Comparison of ENCODE assay signal across 8 cellular contexts in the genomic region with DNA sequence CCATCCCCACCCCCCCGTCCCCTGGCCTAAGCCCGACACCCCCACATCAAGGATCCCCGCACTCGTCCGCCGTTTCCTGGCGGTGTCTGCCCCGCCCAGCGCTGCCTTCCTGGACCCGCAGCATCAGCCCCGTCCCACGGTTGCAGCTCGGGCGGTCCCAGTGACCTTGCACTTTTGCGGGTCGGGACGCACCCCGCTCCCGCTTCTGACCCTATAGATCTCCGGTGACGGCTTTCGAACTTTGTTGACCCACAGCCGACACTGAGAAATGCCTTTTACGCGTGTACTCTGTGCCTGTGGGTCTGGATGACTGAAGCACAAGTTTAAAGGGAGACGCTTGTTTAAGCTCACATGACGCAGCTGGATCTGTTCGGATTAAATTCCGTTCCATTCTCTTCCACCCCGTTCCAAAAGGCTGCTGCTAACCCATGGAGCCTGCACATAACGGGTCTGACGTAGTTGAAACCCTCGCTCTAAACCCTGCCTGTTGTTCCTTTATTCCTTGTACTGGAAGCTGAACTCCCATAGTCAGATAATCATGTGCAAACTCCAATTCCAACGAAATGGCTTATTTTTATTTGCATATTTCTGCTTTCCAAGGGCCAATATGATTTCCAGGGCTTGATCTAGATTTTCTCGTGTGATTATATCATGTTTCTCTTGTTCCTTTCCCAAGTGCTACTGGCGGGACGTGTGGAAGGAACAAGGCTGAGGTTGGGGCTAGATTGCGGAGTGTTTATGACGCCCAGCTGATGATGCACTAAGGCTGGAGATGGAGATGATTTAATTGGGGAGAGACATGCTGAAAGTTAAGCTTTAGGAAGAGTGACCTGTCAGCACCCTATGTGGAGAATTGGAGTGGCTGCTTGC. TPM values are rescaled to one million over a fixed set of nuclear protein-coding genes. Genes with fewer than 3 reads are reported as not detected.
A peak's percentile ranks its signal among the peaks of the same experiment; 100 is the strongest.
DNase-seq lines count a peak whose midpoint lies in the region; ATAC-seq and TF ChIP-seq lines count a peak whose summit lies in the region.

No MANE protein-coding gene starts in this region.

- peak overlapping the region; percentile 96 for H3K4me3 ChIP-seq in DOHH2 (ENCODE audit: low read length)
- peak overlapping the region; percentile 77 to 89 for H3K4me3 ChIP-seq in HCT116 (replicated peaks in 1 of 2; ENCODE audit: low read depth in 1 of 2, low read length in 2 of 2)
- peak overlapping the region; percentile 87 to 98 for H3K4me3 ChIP-seq in foreskin fibroblast (ENCODE audit: low read depth in 1 of 2, low read length in 2 of 2)
- peak overlapping the region; percentile 81 for H3K4me3 ChIP-seq in neural progenitor cell
- H3K4me3 ChIP-seq in aorta (ENCODE audit: low read length in 2 of 2) = peak overlapping the region; percentile 84 to 86

- H3K36me3 ChIP-seq in DOHH2 (ENCODE audit: control insufficient read depth, low read length) (peaks cover 18% of the 10 kb centered on the region), HCT116 (ENCODE audit: control insufficient read depth in 1 of 2, insufficient read depth in 2 of 2, low read length in 2 of 2) (no peaks in the 10 kb centered on the region), neural progenitor cell (no peaks in the 10 kb centered on the region), aorta (ENCODE audit: control insufficient read depth in 1 of 2, insufficient read depth in 2 of 2, low read length in 1 of 2) (no peaks in the 10 kb centered on the region)

- H3K36me3 Mint-ChIP-seq in neural progenitor cell = peaks cover 4% of the 10 kb centered on the region

- H3K27me3 ChIP-seq in DOHH2 (ENCODE audit: control insufficient read depth, low read length) (no peaks in the 10 kb centered on the region), HCT116 (ENCODE audit: insufficient read depth, low read length) (no peaks in the 10 kb centered on the region), neural progenitor cell (peaks cover 31% of the 10 kb centered on the region), aorta (ENCODE audit: control insufficient read depth in 1 of 2, insufficient read depth in 2 of 2, low read length in 1 of 2) (no peaks in the 10 kb centered on the region)

- RAD21 ChIA-PET in HCT116 (lab: Charles Lee; ENCODE audit: low non-redundant PET in 1 of 2, low total read pairs in 2 of 2, uncharacterized antibody in 2 of 2, unreplicated experiment in 2 of 2) = no interaction called here

- ATAC-seq in HCT116 (peak; percentile 26), aorta (ENCODE audit: low FRiP score) (peak; percentile 51)

- TF ChIP-seq RAD21 in HCT116 (IDR thresholded peaks at IDR 0.05; ENCODE audit: low read depth) = no peak

- H3K4me3 Mint-ChIP-seq in neural progenitor cell = peak overlapping the region; percentile 94

- H4K20me1 ChIP-seq in DOHH2 (ENCODE audit: control insufficient read depth, insufficient read depth, low read depth, low read length) (no peaks in the 10 kb centered on the region; the same call in 1 of the 2 replicates), HCT116 (ENCODE audit: insufficient read depth) (no peaks in the 10 kb centered on the region), neural progenitor cell (ENCODE audit: low read depth) (no peaks in the 10 kb centered on the region)

- TSS peak; percentile 69 for BruUV-seq in HCT116 (replicated peaks; lab: Mats Ljungman, UMichigan)

- H3K79me2 ChIP-seq in DOHH2 (ENCODE audit: control insufficient read depth, low read length) (peaks cover 15% of the 10 kb centered on the region), HCT116 (ENCODE audit: insufficient read depth, low read length) (peaks cover 12% of the 10 kb centered on the region), neural progenitor cell (ENCODE audit: low read depth) (no peaks in the 10 kb centered on the region)

- H3K9me2 ChIP-seq in DOHH2 (replicated peaks; ENCODE audit: control insufficient read depth, low read length) (no peaks in the 10 kb centered on the region), HCT116 (ENCODE audit: insufficient read depth) (no peaks in the 10 kb centered on the region)

- peaks cover 7% of the 10 kb centered on the region for H3F3A ChIP-seq in DOHH2 (ENCODE audit: control insufficient read depth, insufficient read depth)
- peaks cover 17% of the 10 kb centered on the region for H3F3A ChIP-seq in neural progenitor cell (ENCODE audit: low read depth)

- CTCF ChIA-PET in HCT116 (lab: Charles Lee) = interaction anchor here (1.3 to 2.5 kb wide), 4 partner anchors 10 to 74 kb away, joined by 4 to 8 read pairs (median 8); no protein-coding TSS in a partner anchor

- H3K9me3 ChIP-seq in DOHH2 (ENCODE audit: control insufficient read depth, insufficient read depth, low read length) (no peaks in the 10 kb centered on the region), HCT116 (ENCODE audit: control insufficient read depth in 1 of 2, insufficient read depth in 1 of 2, low read depth in 1 of 2, low read length in 2 of 2) (no peaks in the 10 kb centered on the region), neural progenitor cell (ENCODE audit: low read depth) (no peaks in the 10 kb centered on the region), aorta (ENCODE audit: control insufficient read depth, low read length) (no peaks in the 10 kb centered on the region)

- 1% methylated on average over 39 of the region's 39 CpGs for WGBS in aorta, 2 donors

- POLR2A ChIA-PET in HCT116 (lab: Charles Lee) = interaction anchor here (0.6 to 1.5 kb wide), 7 partner anchors 30 to 661 kb away, joined by 3 to 7 read pairs (median 3); partner anchors contain the start of genes ECI1 and FLYWCH2

- no peaks in the 10 kb centered on the region for H3K9me3 Mint-ChIP-seq in neural progenitor cell

- DNase-seq in HCT116 (ENCODE audit: low read depth, low spot score) (no peak), NCI-H2227 treated with DMSO at 0.1 percent for 48 hours (lab: John Stamatoyannopoulos, UW) (peak; percentile 42), foreskin fibroblast (peak in 1 of 2 donors; percentile 67), neural progenitor cell (ENCODE audit: low spot score) (peak; percentile 58), aorta (peak in 1 of 2 donors; percentile 67), NCI-H526 treated with DMSO at 0.1 percent for 48 hours (lab: John Stamatoyannopoulos, UW) (no peak)
- DNase-seq in activated effector memory CD4-positive, alpha-beta T cell treated with anti-CD3 and anti-CD28 coated beads, Interleukin-2, amount 50 U/mL, for 16 hours = peak; percentile 77

- peaks cover 4% of the 10 kb centered on the region for H3K27me3 Mint-ChIP-seq in neural progenitor cell (ENCODE audit: insufficient read depth, low read depth)

- H2AFZ ChIP-seq in HCT116 (ENCODE audit: low read depth, low read length, poor library complexity, severe bottlenecking) (no peak overlapping the region), neural progenitor cell (replicated peaks) (peak overlapping the region; percentile 91)

- peaks cover 10% of the 10 kb centered on the region for H3K4me1 Mint-ChIP-seq in neural progenitor cell

- intact Hi-C loops in HCT116 (cut with micrococcal nuclease) = no loop called here
- intact Hi-C loops in aorta (cut with DNase I) = no loop called here

- H3K4me2 ChIP-seq in DOHH2 (ENCODE audit: low read length) = peak overlapping the region; percentile 96
- peak overlapping the region; percentile 90 for H3K4me2 ChIP-seq in HCT116 (ENCODE audit: low read length)
- H3K4me2 ChIP-seq in neural progenitor cell = peak overlapping the region; percentile 96

- peak overlapping the region; percentile 79 for H3K9ac ChIP-seq in HCT116 (ENCODE audit: low read length)
- no peak overlapping the region for H3K9ac ChIP-seq in neural progenitor cell

- H3K4me1 ChIP-seq in DOHH2 (ENCODE audit: control insufficient read depth, low read length) (peaks cover 16% of the 10 kb centered on the region), HCT116 (ENCODE audit: control insufficient read depth in 1 of 2, insufficient read depth in 2 of 2, low read length in 2 of 2) (peaks cover 33 to 56% of the 10 kb centered on the region in 2 experiments), neural progenitor cell (peaks cover 5% of the 10 kb centered on the region), aorta (ENCODE audit: control insufficient read depth in 1 of 2, insufficient read depth in 2 of 2, low read length in 2 of 2) (no peaks in the 10 kb centered on the region)

- no peak for TF ChIP-seq POLR2A in HCT116 (IDR thresholded peaks at IDR 0.05; ENCODE audit: borderline replicate concordance, extremely low read depth, insufficient read depth, insufficient read length)

- H3K27ac ChIP-seq in DOHH2 (ENCODE audit: low read depth, low read length) (no peak overlapping the region), HCT116 (ENCODE audit: low read depth, low read length) (peak overlapping the region; percentile 64), neural progenitor cell (no peak overlapping the region), aorta (ENCODE audit: low read depth in 1 of 2, low read length in 2 of 2) (peak overlapping the region; percentile 73 to 77)

- TF ChIP-seq CTCF in DOHH2 (IDR thresholded peaks at IDR 0.05; ENCODE audit: low read depth, low read length, poor library complexity, severe bottlenecking) (no peak), HCT116 (IDR thresholded peaks at IDR 0.05 in 2 of 3, conservative IDR thresholded peaks at IDR 0.05 in 1 of 3; ENCODE audit: borderline replicate concordance in 1 of 3, insufficient read depth in 1 of 3, low read depth in 2 of 3, low read length in 2 of 3) (no peak), foreskin fibroblast (IDR thresholded peaks at IDR 0.05; ENCODE audit: low read depth, low read length) (no peak), neural progenitor cell (IDR thresholded peaks at IDR 0.05) (no peak)

- H3K27ac Mint-ChIP-seq in neural progenitor cell = peak overlapping the region; percentile 51

TF ChIP-seq in HCT116, 20 proteins besides CTCF, POLR2A, EP300 and RAD21 (continues in another document):
- no peak for TF ChIP-seq ZNF274 (IDR thresholded peaks at IDR 0.05; ENCODE audit: low read depth, low read length)

RNA-seq across cellular contexts. Expression of gene FLYWCH1, which starts 0.8 kb away (rescaled TPM):
- total RNA-seq in HCT116 (2021; ENCODE audit: unreplicated experiment) (66.6 TPM), neural progenitor cell (ENCODE audit: low replicate concordance) (5.1 and 16.1 TPM in 2 replicates), aorta (10 to 100 TPM; 40.6 to 72.4 TPM)
- polyA plus RNA-seq in HCT116 (2012) = 55.1 and 64.5 TPM in 2 replicates
- 100 to 1,000 TPM in 1 of 2 donors, 10 to 100 TPM in 1; 24.2 to 103 TPM for polyA plus RNA-seq in aorta

RNA-seq across cellular contexts. Expression of gene FLYWCH2, which starts 29.6 kb away (rescaled TPM):
- total RNA-seq in HCT116 (2021; ENCODE audit: unreplicated experiment) (33.7 TPM), neural progenitor cell (ENCODE audit: low replicate concordance) (15.8 and 46.5 TPM in 2 replicates), aorta (10 to 100 TPM; 11.5 to 14.6 TPM)
- polyA plus RNA-seq in HCT116 (2012) = 43.1 and 43.8 TPM in 2 replicates
- polyA plus RNA-seq in aorta = 10 to 100 TPM; 18.8 to 32.6 TPM

RNA-seq across cellular contexts. Expression of gene KREMEN2, which starts 51.5 kb away (rescaled TPM):
- total RNA-seq in HCT116 (2021; ENCODE audit: unreplicated experiment) (14.1 TPM), neural progenitor cell (ENCODE audit: low replicate concordance) (0.51 and 5.6 TPM in 2 replicates), aorta (not detected)
- 5.7 and 6.9 TPM in 2 replicates for polyA plus RNA-seq in HCT116 (2012)
- not detected for polyA plus RNA-seq in aorta

RNA-seq across cellular contexts. Expression of gene PRSS22, which starts 54.6 kb away (rescaled TPM):
- 20.2 TPM for total RNA-seq in HCT116 (2021; ENCODE audit: unreplicated experiment)
- 20.5 and 27.7 TPM in 2 replicates for polyA plus RNA-seq in HCT116 (2012)
- not detected in 2 replicates for total RNA-seq in neural progenitor cell (ENCODE audit: low replicate concordance)
- total RNA-seq in aorta = not detected
- 1 to 10 TPM in 1 of 2 donors, under 1 TPM in 1; 0.31 to 1.5 TPM for polyA plus RNA-seq in aorta

RNA-seq across cellular contexts. Expression of gene PAQR4, which starts 56.6 kb away (rescaled TPM):
- total RNA-seq in HCT116 (2021; ENCODE audit: unreplicated experiment) = 45.6 TPM
- 24.8 and 27.4 TPM in 2 replicates for polyA plus RNA-seq in HCT116 (2012)
- 3.3 and 15.4 TPM in 2 replicates for total RNA-seq in neural progenitor cell (ENCODE audit: low replicate concordance)
- total RNA-seq in aorta = 1 to 10 TPM; 4.0 to 5.7 TPM
- polyA plus RNA-seq in aorta = 1 to 10 TPM; 1.5 to 2.6 TPM

Comparison
In these comparisons a context has a peak if more than half of its experiments do, and no peak if none do; other contexts are left out.
1. H3K27ac ChIP-seq: peak in HCT116 (single experiment) and aorta (2 of 2); none in DOHH2 (single experiment) and neural progenitor cell (single experiment).
2. DNase-seq: peak in NCI-H2227 treated with DMSO at 0.1 percent for 48 hours (single experiment), activated effector memory CD4-positive, alpha-beta T cell treated with anti-CD3 and anti-CD28 coated beads, Interleukin-2, amount 50 U/mL, for 16 hours (single experiment) and neural progenitor cell (single experiment); none in HCT116 (single experiment) and NCI-H526 treated with DMSO at 0.1 percent for 48 hours (single experiment).
3. Peak in every context shown above with its lines, with median percentiles within 50 percentile points of each other: H3K4me2 ChIP-seq and H3K4me3 ChIP-seq.